ENCODE assay signal across 9 cellular contexts in genomic region chr2:204024503-204024902, GRCh38.
A peak's percentile ranks its signal among the peaks of the same experiment; 100 is the strongest.
DNase-seq lines count a peak whose midpoint lies in the region; ATAC-seq, FAIRE-seq and TF ChIP-seq lines count a peak whose summit lies in the region.
"Had no signal": no experiment of that assay in that cellular context is flagged by ENCODE, and none has a peak within 500 bp of the region (broad histone marks: within the 10 kb centered on the region; RNA-seq: fewer than 3 reads in every experiment).

No MANE protein-coding gene starts in this region.

- no peak overlapping the region for H3K4me3 Mint-ChIP-seq in CD14-positive monocyte

- peaks cover 0 to 4% (median 2%) of the 10 kb centered on the region in 3 donors for H3K27me3 Mint-ChIP-seq in CD14-positive monocyte (ENCODE audit: low read depth in 3 of 3)

- peak; percentile 42 for DNase-seq in COLO829 (ENCODE audit: low spot score)
- peak; percentile 22 for DNase-seq in HFF-Myc (ENCODE audit: extremely low read depth, low read depth)
- DNase-seq in SJCRH30, result peak; percentile 17 to 57
- DNase-seq in fibroblast of gingiva (ENCODE audit: low read depth), result peak; percentile 16
- DNase-seq in pancreas, result peak in 1 of 6 donors; percentile 11
- DNase-seq in CD14-positive monocyte (ENCODE audit: low spot score), result no peak
- DNase-seq in central memory CD4-positive, alpha-beta T cell, result no peak
- DNase-seq: left cardiac atrium had no signal

- no peak overlapping the region for H3K27ac Mint-ChIP-seq in CD14-positive monocyte

- peak; percentile 64 for TF ChIP-seq CTCF in HFF-Myc (IDR thresholded peaks at IDR 0.05; ENCODE audit: low read depth, low read length, missing control alignments)
- TF ChIP-seq CTCF in pancreas (IDR thresholded peaks at IDR 0.05), result peak in 3 of 4 donors; percentile 19 to 38 (median 25)
- TF ChIP-seq CTCF in CD14-positive monocyte (IDR thresholded peaks at IDR 0.05), result no peak

- no peaks in the 10 kb centered on the region for H3K4me1 Mint-ChIP-seq in CD14-positive monocyte

- H3K9me3 Mint-ChIP-seq in CD14-positive monocyte, result peaks cover 0 to 5% (median 0%) of the 10 kb centered on the region in 7 donors

- no peak for TF ChIP-seq POLR2A in GM18505 (IDR thresholded peaks at IDR 0.05; ENCODE audit: borderline replicate concordance, extremely low read depth, insufficient read depth, insufficient read length)

- H3K27ac ChIP-seq in SJCRH30 (no peak overlapping the region), pancreas (no peak overlapping the region)

- H3K4me3 ChIP-seq in HFF-Myc (replicated peaks; ENCODE audit: low read depth, low read length) (no peak overlapping the region), SJCRH30 (no peak overlapping the region), pancreas (no peak overlapping the region)

- FAIRE-seq in pancreas (lab: Jason Lieb, UNC), result peak; percentile 82

- H3K9me3 ChIP-seq in SJCRH30 (replicated peaks) (no peaks in the 10 kb centered on the region; the same call in none of the 2 replicates), pancreas (no peaks in the 10 kb centered on the region)

- intact Hi-C loops in pancreas (cut with DNase I), result no loop called here
- intact Hi-C loops in CD14-positive monocyte (cut with micrococcal nuclease), result no loop called here

- H3K36me3 ChIP-seq in SJCRH30 (no peaks in the 10 kb centered on the region), pancreas (no peaks in the 10 kb centered on the region)

- H3K27me3 ChIP-seq in SJCRH30, result no peaks in the 10 kb centered on the region
- no peaks in the 10 kb centered on the region for H3K27me3 ChIP-seq in pancreas

- 2 to 3% methylated on average over 1 of the region's 1 CpG for WGBS in pancreas, 2 donors

- H3K4me1 ChIP-seq in SJCRH30 (peaks cover 13% of the 10 kb centered on the region; the same call in 1 of the 2 replicates), pancreas (peaks cover 0 to 3% (median 0%) of the 10 kb centered on the region in 3 donors)

- H3K36me3 Mint-ChIP-seq in CD14-positive monocyte, result no peaks in the 10 kb centered on the region

- peak in 3 of 4 donors; percentile 65 to 74 (median 70) for ATAC-seq in pancreas
- ATAC-seq in GM18505 (IDR thresholded peaks at IDR 0.05; ENCODE audit: unreplicated experiment), result no peak

Comparison
In these comparisons a context has a peak if more than half of its experiments do, and no peak if none do; other contexts are left out.
1. DNase-seq: peak in COLO829 (single experiment), HFF-Myc (single experiment), SJCRH30 (2 of 2) and fibroblast of gingiva (single experiment); none in CD14-positive monocyte (single experiment) and central memory CD4-positive, alpha-beta T cell (single experiment).